Comparison of ENCODE assay signal across 12 cellular contexts in genomic region chr13:102707465-102707864, GRCh38. TPM values are rescaled to one million over a fixed set of nuclear protein-coding genes. Genes with fewer than 3 reads are reported as not detected.
DNase-seq lines count a peak whose midpoint lies in the region; ATAC-seq and TF ChIP-seq lines count a peak whose summit lies in the region.
"Had no signal": no experiment of that assay in that cellular context is flagged by ENCODE, and none has a peak within 500 bp of the region (broad histone marks: within the 10 kb centered on the region; RNA-seq: fewer than 3 reads in every experiment).

No MANE protein-coding gene starts in this region.

- no peak overlapping the region for H3K9ac ChIP-seq in IMR-90 (ENCODE audit: low read depth, low read length)
- peak overlapping the region; percentile 60 for H3K9ac ChIP-seq in adipocyte (ENCODE audit: low read length)
- H3K9ac ChIP-seq in H9 (ENCODE audit: extremely low read depth, insufficient read length, low read length), result no peak overlapping the region

- no peak for TF ChIP-seq RAD21 in IMR-90 (IDR thresholded peaks at IDR 0.05; ENCODE audit: low read length)

- no peak overlapping the region for H2BK5ac ChIP-seq in IMR-90 (ENCODE audit: low read depth, low read length, poor library complexity, severe bottlenecking)
- H2BK5ac ChIP-seq in H9 (ENCODE audit: insufficient read length, low read length), result no peak overlapping the region

- 7% methylated on average over 3 of the region's 4 CpGs; no CpG with 5 or more reads in 1 of the 2 experiments for WGBS in IMR-90 (ENCODE audit: extremely low coverage in 2 of 2, insufficient read length in 1 of 2), 2 experiments
- no CpG with 5 or more reads among the region's 4 CpGs for WGBS in H9 (ENCODE audit: extremely low coverage, insufficient read length, low lambda C conversion rate)

- H2AFZ ChIP-seq in IMR-90 (replicated peaks; ENCODE audit: low read length, poor library complexity) (no peak overlapping the region), H9 (ENCODE audit: low read length) (no peak overlapping the region)

- H3K79me2 ChIP-seq in H9 (ENCODE audit: insufficient read depth, low read length), result no peaks in the 10 kb centered on the region

- H3K4me2 ChIP-seq in IMR-90 (ENCODE audit: low read depth, low read length), result peak overlapping the region; percentile 83; the same call in 1 of the 2 replicates
- no peak overlapping the region for H3K4me2 ChIP-seq in H9 (ENCODE audit: insufficient read depth, insufficient read length, low read length)

- H3K9me3 Mint-ChIP-seq in H9, result 0 out of 5 replicates have a peak, but pooled peaks cover 4 to 6% of the 10 kb centered on the region in 2 experiments
- peaks cover 0 to 6% of the 10 kb centered on the region in 2 donors for H3K9me3 Mint-ChIP-seq in stimulated activated naive CD8-positive, alpha-beta T cell treated with anti-CD3 and anti-CD28 coated beads, Interleukin-15, amount 100 ng/mL, for 72 hours
- no peaks in the 10 kb centered on the region for H3K9me3 Mint-ChIP-seq in activated naive CD8-positive, alpha-beta T cell treated with anti-CD3 and anti-CD28 coated beads for 36 hours

- H3K79me1 ChIP-seq in IMR-90 (ENCODE audit: low read depth in 1 of 2, low read length in 2 of 2) (no peaks in the 10 kb centered on the region), H9 (ENCODE audit: insufficient read depth, low read depth, low read length, poor library complexity, severe bottlenecking) (no peaks in the 10 kb centered on the region)

- H3K14ac ChIP-seq in IMR-90 (replicated peaks; ENCODE audit: low read depth, low read length) (no peak overlapping the region), H9 (ENCODE audit: insufficient read depth, low read length) (no peak overlapping the region)

- no peaks in the 10 kb centered on the region for H3K23me2 ChIP-seq in H9 (ENCODE audit: insufficient read length, low read depth, low read length, poor library complexity, severe bottlenecking)

- peak; percentile 80 for DNase-seq in AG08395 (ENCODE audit: low spot score)
- DNase-seq in IMR-90, result peak; percentile 94
- DNase-seq in adipocyte (ENCODE audit: low read depth), result peak; percentile 84
- peak; percentile 76 for DNase-seq in kidney epithelial cell (ENCODE audit: low read depth)
- no peak for DNase-seq in H9
- no peak for DNase-seq in stimulated activated naive CD8-positive, alpha-beta T cell treated with anti-CD3 and anti-CD28 coated beads, Interleukin-15, amount 100 ng/mL, for 72 hours
- DNase-seq in activated naive CD8-positive, alpha-beta T cell treated with anti-CD3 and anti-CD28 coated beads for 36 hours, result no peak
- DNase-seq: activated CD4-positive, CD25-positive, alpha-beta regulatory T cell; MM.1S; mucosa of descending colon had no signal

- H3K36me3 Mint-ChIP-seq in H9 (ENCODE audit: insufficient read depth in 1 of 3, low read depth in 3 of 3), result no peaks in the 10 kb centered on the region; a peak in 1 of 7 replicates
- H3K36me3 Mint-ChIP-seq in activated naive CD8-positive, alpha-beta T cell treated with anti-CD3 and anti-CD28 coated beads for 36 hours, result no peaks in the 10 kb centered on the region

- H3K18ac ChIP-seq in IMR-90 (ENCODE audit: low read depth, low read length), result no peak overlapping the region
- no peak overlapping the region for H3K18ac ChIP-seq in H9 (ENCODE audit: insufficient read length, low read depth, low read length)

- H3K56ac ChIP-seq in IMR-90 (ENCODE audit: extremely low read depth, insufficient read depth, low read length) (no peak overlapping the region), H9 (ENCODE audit: insufficient read length, low read depth, low read length) (no peak overlapping the region)

- no peaks in the 10 kb centered on the region for H3K9me1 ChIP-seq in IMR-90 (ENCODE audit: insufficient read depth, low read length)

- H3K9me3 ChIP-seq in IMR-90 (ENCODE audit: control insufficient read depth, insufficient read depth, low read length) (0 out of 2 replicates have a peak, but pooled peaks cover 3% of the 10 kb centered on the region), adipocyte (ENCODE audit: control insufficient read depth, low read length) (no peaks in the 10 kb centered on the region), H9 (ENCODE audit: control insufficient read depth, low read depth, low read length) (no peaks in the 10 kb centered on the region)
- H3K9me3 ChIP-seq: mucosa of descending colon had no signal

- ATAC-seq in IMR-90 (ENCODE audit: low read depth) (peak; percentile 70), GM21576 (IDR thresholded peaks at IDR 0.05; ENCODE audit: unreplicated experiment) (no peak)
- ATAC-seq in stimulated activated naive CD8-positive, alpha-beta T cell treated with anti-CD3 and anti-CD28 coated beads, Interleukin-15, amount 100 ng/mL, for 72 hours, result no peak
- ATAC-seq: mucosa of descending colon had no signal

- H3K4ac ChIP-seq in IMR-90 (ENCODE audit: low read depth, low read length), result no peak overlapping the region
- H3K4ac ChIP-seq in H9 (ENCODE audit: low read depth, low read length), result no peak overlapping the region

- H4K20me1 ChIP-seq in IMR-90 (ENCODE audit: insufficient read depth, low read length), result no peaks in the 10 kb centered on the region
- H4K20me1 ChIP-seq in H9 (ENCODE audit: control insufficient read depth, insufficient read depth, insufficient read length), result no peaks in the 10 kb centered on the region

- no peak overlapping the region for H2AK5ac ChIP-seq in IMR-90 (ENCODE audit: low read depth, low read length)
- H2AK5ac ChIP-seq in H9 (ENCODE audit: insufficient read length, low read length), result no peak overlapping the region

- H3K4me3 ChIP-seq in IMR-90 (ENCODE audit: insufficient read depth, low read depth, low read length) (no peak overlapping the region), adipocyte (ENCODE audit: low read length) (peak overlapping the region; percentile 42), kidney epithelial cell (ENCODE audit: low read depth, low read length) (no peak overlapping the region)
- H3K4me3 ChIP-seq: coronary artery, mucosa of descending colon had no signal

- no peaks in the 10 kb centered on the region for H3K4me1 Mint-ChIP-seq in H9
- no peaks in the 10 kb centered on the region for H3K4me1 Mint-ChIP-seq in stimulated activated naive CD8-positive, alpha-beta T cell treated with anti-CD3 and anti-CD28 coated beads, Interleukin-15, amount 100 ng/mL, for 72 hours
- H3K4me1 Mint-ChIP-seq in activated naive CD8-positive, alpha-beta T cell treated with anti-CD3 and anti-CD28 coated beads for 36 hours, result no peaks in the 10 kb centered on the region

- H3K27me3 Mint-ChIP-seq in H9 (ENCODE audit: low read depth), result no peaks in the 10 kb centered on the region
- H3K27me3 Mint-ChIP-seq in stimulated activated naive CD8-positive, alpha-beta T cell treated with anti-CD3 and anti-CD28 coated beads, Interleukin-15, amount 100 ng/mL, for 72 hours, result no peaks in the 10 kb centered on the region
- peaks cover 8% of the 10 kb centered on the region for H3K27me3 Mint-ChIP-seq in activated naive CD8-positive, alpha-beta T cell treated with anti-CD3 and anti-CD28 coated beads for 36 hours

- intact Hi-C loops in IMR-90 (cut with micrococcal nuclease), result loop anchor here (5.0 kb wide), 1 partner anchor 65 kb away; the partner anchor contains the start of gene TEX30

- no peak for TF ChIP-seq POLR2A in IMR-90 (IDR thresholded peaks at IDR 0.05; ENCODE audit: low read depth, low read length)

- in situ Hi-C loops in IMR-90 (cut with MboI; ENCODE audit: low sequenced_read_pairs), result no loop called here

- H3K36me3 ChIP-seq in IMR-90 (ENCODE audit: control insufficient read depth, insufficient read depth, low read length) (no peaks in the 10 kb centered on the region), adipocyte (ENCODE audit: control insufficient read depth, insufficient read depth, low read length, severe bottlenecking) (no peaks in the 10 kb centered on the region), kidney epithelial cell (ENCODE audit: control insufficient read depth, insufficient read depth, low read length) (no peaks in the 10 kb centered on the region)

- no peak overlapping the region for H3T11ph ChIP-seq in H9 (ENCODE audit: low read length)

- dilution Hi-C loops in IMR-90 (cut with HindIII; ENCODE audit: low sequenced_read_pairs, unreplicated experiment), result no loop called here

- H4K8ac ChIP-seq in IMR-90 (ENCODE audit: low read depth in 2 of 2, low read length in 2 of 2), result no peak overlapping the region
- H4K8ac ChIP-seq in H9 (replicated peaks; ENCODE audit: insufficient read length, low read depth, low read length), result no peak overlapping the region

- H3K27ac ChIP-seq in IMR-90 (ENCODE audit: insufficient read depth, low read length), result no peak overlapping the region
- H3K27ac ChIP-seq in H9 (ENCODE audit: insufficient read length, low read depth, low read length), result no peak overlapping the region
- H3K27ac ChIP-seq: coronary artery had no signal

- no TSS peak for BruUV-seq in IMR-90 (replicated peaks; lab: Mats Ljungman, UMichigan)

- no peak overlapping the region for H3K27ac Mint-ChIP-seq in H9
- no peak overlapping the region for H3K27ac Mint-ChIP-seq in stimulated activated naive CD8-positive, alpha-beta T cell treated with anti-CD3 and anti-CD28 coated beads, Interleukin-15, amount 100 ng/mL, for 72 hours
- H3K27ac Mint-ChIP-seq in activated naive CD8-positive, alpha-beta T cell treated with anti-CD3 and anti-CD28 coated beads for 36 hours, result no peak overlapping the region

- no peak overlapping the region for H4K5ac ChIP-seq in IMR-90 (ENCODE audit: low read depth, low read length)
- no peak overlapping the region for H4K5ac ChIP-seq in H9 (ENCODE audit: insufficient read length, low read depth, low read length)

- H2BK15ac ChIP-seq in IMR-90 (ENCODE audit: low read depth, low read length) (no peak overlapping the region), H9 (ENCODE audit: low read depth, low read length) (no peak overlapping the region)

- H3K4me1 ChIP-seq in IMR-90 (ENCODE audit: control insufficient read depth, insufficient read depth, low read length) (peaks cover 2% of the 10 kb centered on the region; the same call in 1 of the 2 replicates), adipocyte (ENCODE audit: control insufficient read depth, insufficient read depth, low read length) (peaks cover 62% of the 10 kb centered on the region), H9 (ENCODE audit: insufficient read depth, low read length) (no peaks in the 10 kb centered on the region)

- no peak overlapping the region for H3K4me3 Mint-ChIP-seq in H9
- no peak overlapping the region for H3K4me3 Mint-ChIP-seq in stimulated activated naive CD8-positive, alpha-beta T cell treated with anti-CD3 and anti-CD28 coated beads, Interleukin-15, amount 100 ng/mL, for 72 hours
- H3K4me3 Mint-ChIP-seq in activated naive CD8-positive, alpha-beta T cell treated with anti-CD3 and anti-CD28 coated beads for 36 hours, result no peak overlapping the region

- POLR2A ChIA-PET in IMR-90 (lab: Charles Lee; ENCODE audit: unreplicated experiment), result interaction anchor here (0.8 kb wide), 1 partner anchor 13 kb away, joined by 3 read pairs; no protein-coding TSS in a partner anchor

- H3K27me3 ChIP-seq in IMR-90 (ENCODE audit: control insufficient read depth, insufficient read depth, low read length), result peaks cover 11% of the 10 kb centered on the region
- H3K27me3 ChIP-seq in adipocyte (replicated peaks; ENCODE audit: control insufficient read depth, insufficient read depth, low read length), result no peaks in the 10 kb centered on the region
- H3K27me3 ChIP-seq in kidney epithelial cell (ENCODE audit: control insufficient read depth, insufficient read depth, low read length), result no peaks in the 10 kb centered on the region
- H3K27me3 ChIP-seq in H9 (ENCODE audit: insufficient read depth, low read length), result no peaks in the 10 kb centered on the region

- H4K91ac ChIP-seq in IMR-90 (ENCODE audit: insufficient read depth, low read depth, low read length) (no peak overlapping the region), H9 (ENCODE audit: insufficient read length, low read depth, low read length) (no peak overlapping the region)

- no peak overlapping the region for H2BK12ac ChIP-seq in H9 (ENCODE audit: insufficient read length, low read depth, low read length)

- H2AK9ac ChIP-seq in IMR-90 (replicated peaks; ENCODE audit: low read depth, low read length, poor library complexity), result no peak overlapping the region

- CTCF ChIA-PET in IMR-90 (lab: Yijun Ruan, JAX), result no interaction called here

- H2BK120ac ChIP-seq in IMR-90 (ENCODE audit: low read depth, low read length) (no peak overlapping the region), H9 (ENCODE audit: low read depth, low read length, poor library complexity, severe bottlenecking) (no peak overlapping the region)

- TF ChIP-seq CTCF in IMR-90 (conservative IDR thresholded peaks at IDR 0.05; ENCODE audit: low read depth, low read length) (no peak), kidney epithelial cell (IDR thresholded peaks at IDR 0.05; ENCODE audit: insufficient read depth, low read length, poor library complexity, severe bottlenecking) (no peak), H9 (conservative IDR thresholded peaks at IDR 0.05) (no peak)

- H3K23ac ChIP-seq in IMR-90 (ENCODE audit: low read depth, low read length) (no peak overlapping the region), H9 (ENCODE audit: insufficient read length, low read depth, low read length) (no peak overlapping the region)

- H2BK20ac ChIP-seq in IMR-90 (ENCODE audit: low read depth, low read length), result no peak overlapping the region
- H2BK20ac ChIP-seq in H9 (ENCODE audit: low read depth, low read length, poor library complexity, severe bottlenecking), result no peak overlapping the region

RNA-seq across cellular contexts. Expression of gene METTL21C, which starts 12.6 kb away (rescaled TPM):
- total RNA-seq in IMR-90 (2012; rRNA removed) (not detected in 2 replicates), kidney epithelial cell (not detected in 2 replicates), H9 (2021) (not detected in 2 replicates)
- not detected in 2 replicates for polyA plus RNA-seq in IMR-90 (2012; rRNA removed)
- polyA plus RNA-seq in IMR-90 (2012; cell fraction: cytosol; rRNA removed), result not detected in 2 replicates
- polyA plus RNA-seq in IMR-90 (2012; cell fraction: nucleus; rRNA removed; ENCODE audit: low replicate concordance), result not detected in 2 replicates
- not detected for total RNA-seq in activated naive CD8-positive, alpha-beta T cell treated with anti-CD3 and anti-CD28 coated beads for 36 hours
- total RNA-seq: mucosa of descending colon had no signal

Comparison
In these comparisons a context has a peak if more than half of its experiments do, and no peak if none do; other contexts are left out.
1. DNase-seq: peak in AG08395 (single experiment), IMR-90 (single experiment), adipocyte (single experiment) and kidney epithelial cell (single experiment); none in H9 (single experiment), stimulated activated naive CD8-positive, alpha-beta T cell treated with anti-CD3 and anti-CD28 coated beads, Interleukin-15, amount 100 ng/mL, for 72 hours (0 of 2) and activated naive CD8-positive, alpha-beta T cell treated with anti-CD3 and anti-CD28 coated beads for 36 hours (single experiment).